In genomic region chr16:80733366-80733901, GRCh38 we compare ENCODE assay signal across 23 cellular contexts.
"Had no signal": no experiment of that assay in that cellular context is flagged by ENCODE, and none has a peak within 500 bp of the region (broad histone marks: within the 10 kb centered on the region; RNA-seq: fewer than 3 reads in every experiment).

No MANE protein-coding gene starts in this region.

- H3K9me3 ChIP-seq: adrenal gland, gastrocnemius medialis, testis had no signal

- H3K4me1 ChIP-seq: adrenal gland, ascending aorta, gastrocnemius medialis, left ventricle myocardium inferior, upper lobe of left lung had no signal

- ATAC-seq: esophagus mucosa; gastrocnemius medialis; stimulated activated naive B cell treated with anti-CD40 and anti-IgM and Interleukin-4, amounts not matched to agents 10 μg/mL and 1 μg/mL and 100 μg/mL, for 72 hours had no signal

- H3K27ac ChIP-seq: adrenal gland, ascending aorta, brain microvascular endothelial cell, gastrocnemius medialis, left ventricle myocardium inferior, testis, upper lobe of left lung had no signal

- H3K27ac Mint-ChIP-seq: activated CD4-positive, alpha-beta memory T cell treated with anti-CD3 and anti-CD28 coated beads, Interleukin-2, amount 10 ng/mL, durations not matched to agents 7 days and 5 days; activated naive CD8-positive, alpha-beta T cell; activated T-helper 2 cell treated with anti-CD3 and anti-CD28 coated beads, Interferon-gamma antibody, Interleukin-2, Interleukin-4, amounts not matched to agents 10 μg/mL and 5 μg/mL and 100 μg/mL, durations not matched to agents 14 hours and 24 hours and 36 hours; natural killer cell treated with Interleukin-12 subunit alpha and Interleukin-12 subunit beta and Interleukin-15 and Interleukin-18, amount 100 ng/mL, for 72 hours; progenitor cell of endocrine pancreas; stimulated activated naive B cell treated with anti-CD40 and anti-IgM and Interleukin-4, amounts not matched to agents 10 μg/mL and 1 μg/mL and 100 μg/mL, for 72 hours had no signal

- DNase-seq: activated CD4-positive, alpha-beta memory T cell treated with anti-CD3 and anti-CD28 coated beads, Interleukin-2, amount 10 ng/mL, durations not matched to agents 7 days and 5 days; activated CD4-positive, alpha-beta T cell treated with anti-CD3 and anti-CD28 coated beads for 4 hours; activated CD4-positive, CD25-positive, alpha-beta regulatory T cell; activated naive CD4-positive, alpha-beta T cell; adrenal gland; brain microvascular endothelial cell; central memory CD4-positive, alpha-beta T cell; effector memory CD4-positive, alpha-beta T cell; gastrocnemius medialis; hippocampal formation; kidney glomerular epithelial cell; left ventricle myocardium inferior; stimulated activated CD4-positive, alpha-beta T cell treated with anti-CD3 and anti-CD28 coated beads, Interleukin-2, amount 100 ng/mL, for 48 hours; stimulated activated CD8-positive, alpha-beta memory T cell treated with anti-CD3 and anti-CD28 coated beads, Interleukin-4, amount 100 ng/mL, for 48 hours; stimulated activated naive B cell treated with anti-CD40 and anti-IgM and Interleukin-4, amounts not matched to agents 10 μg/mL and 1 μg/mL and 100 μg/mL, for 72 hours; testis; upper lobe of left lung had no signal

- H3K4me3 Mint-ChIP-seq: activated CD4-positive, alpha-beta memory T cell treated with anti-CD3 and anti-CD28 coated beads, Interleukin-2, amount 10 ng/mL, durations not matched to agents 7 days and 5 days; activated naive CD8-positive, alpha-beta T cell; natural killer cell treated with Interleukin-12 subunit alpha and Interleukin-12 subunit beta and Interleukin-15 and Interleukin-18, amount 100 ng/mL, for 72 hours; stimulated activated naive B cell treated with anti-CD40 and anti-IgM and Interleukin-4, amounts not matched to agents 10 μg/mL and 1 μg/mL and 100 μg/mL, for 72 hours had no signal

- H3K27me3 Mint-ChIP-seq: activated CD4-positive, alpha-beta memory T cell treated with anti-CD3 and anti-CD28 coated beads, Interleukin-2, amount 10 ng/mL, durations not matched to agents 7 days and 5 days; activated naive CD8-positive, alpha-beta T cell; progenitor cell of endocrine pancreas; stimulated activated naive B cell treated with anti-CD40 and anti-IgM and Interleukin-4, amounts not matched to agents 10 μg/mL and 1 μg/mL and 100 μg/mL, for 72 hours had no signal

- H3K4me3 ChIP-seq: adrenal gland, ascending aorta, gastrocnemius medialis, left ventricle myocardium inferior, testis, upper lobe of left lung had no signal

- H3K27me3 ChIP-seq: adrenal gland, ascending aorta, brain microvascular endothelial cell, gastrocnemius medialis, testis, upper lobe of left lung had no signal

- H3K36me3 ChIP-seq: adrenal gland, ascending aorta, brain microvascular endothelial cell, gastrocnemius medialis, left ventricle myocardium inferior, upper lobe of left lung had no signal

- H3K4me1 Mint-ChIP-seq: stimulated activated naive B cell treated with anti-CD40 and anti-IgM and Interleukin-4, amounts not matched to agents 10 μg/mL and 1 μg/mL and 100 μg/mL, for 72 hours had no signal
